10 cellular contexts compared by ENCODE assay signal in the genomic region with DNA sequence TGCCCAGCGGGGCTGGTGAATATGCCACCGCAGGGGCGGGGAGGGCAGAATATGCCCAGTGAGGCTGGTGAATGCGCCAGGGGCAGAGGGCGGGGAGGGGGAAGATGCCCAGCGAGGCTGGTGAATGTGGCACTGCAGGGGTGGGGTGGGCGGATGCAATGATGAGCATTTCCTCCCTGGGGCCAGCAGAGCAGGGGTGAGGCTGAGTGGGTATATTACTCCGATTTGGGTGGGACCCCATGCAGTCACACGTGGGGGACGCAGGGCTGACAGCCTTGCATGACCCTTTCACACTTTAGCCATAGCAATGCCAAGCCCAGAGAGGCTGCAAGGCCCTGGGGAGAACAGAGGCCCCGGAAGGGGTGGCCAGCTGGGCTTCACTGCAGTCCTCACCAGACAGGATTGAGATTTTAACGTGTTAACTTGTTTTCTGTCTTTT. TPM values are rescaled to one million over a fixed set of nuclear protein-coding genes. Genes with fewer than 3 reads are reported as not detected.
DNase-seq lines count a peak whose midpoint lies in the region; ATAC-seq, FAIRE-seq and TF ChIP-seq lines count a peak whose summit lies in the region.
"Had no signal": no experiment of that assay in that cellular context is flagged by ENCODE, and none has a peak within 500 bp of the region (broad histone marks: within the 10 kb centered on the region; RNA-seq: fewer than 3 reads in every experiment).

No MANE protein-coding gene starts in this region.

- H3K9me3 ChIP-seq in iPS-15b (ENCODE audit: control insufficient read depth, insufficient read depth, low read length): no peaks in the 10 kb centered on the region
- H3K9me3 ChIP-seq: SJCRH30 had no signal

- peaks cover 9% of the 10 kb centered on the region for H3K4me1 ChIP-seq in iPS-15b (ENCODE audit: control insufficient read depth, insufficient read depth, low read length)

- no peak for FAIRE-seq in GM12891 (lab: Jason Lieb, UNC)
- FAIRE-seq: endometrium had no signal

- TF ChIP-seq POLR2A in GM12891 (IDR thresholded peaks at IDR 0.05; ENCODE audit: low read depth, low read length): no peak

- H3K36me3 ChIP-seq in iPS-15b (ENCODE audit: control insufficient read depth, insufficient read depth, low read length): no peaks in the 10 kb centered on the region
- H3K36me3 ChIP-seq: SJCRH30 had no signal

- H3K4me3 ChIP-seq in iPS-15b (ENCODE audit: low read depth, low read length): peak overlapping the region; percentile 50

- ATAC-seq in stimulated activated naive CD8-positive, alpha-beta T cell treated with anti-CD3 and anti-CD28 coated beads, Interleukin-15, Interleukin-2, amounts not matched to agents 100 U/mL and 50 U/mL, for 24 hours: no peak
- no peak for ATAC-seq in GM21619 (IDR thresholded peaks at IDR 0.05; ENCODE audit: unreplicated experiment)

- DNase-seq in SIG-M5 treated with dmso at 0.1 percent for 504 hours (lab: John Stamatoyannopoulos, UW; ENCODE audit: unreplicated experiment): peak; percentile 44
- DNase-seq in SIG-M5 (lab: John Stamatoyannopoulos, UW): no peak
- DNase-seq in activated CD8-positive, alpha-beta memory T cell treated with anti-CD3 and anti-CD28 coated beads for 4 hours (ENCODE audit: low read depth in 2 of 2): peak; percentile 57 to 58
- DNase-seq in stimulated activated naive CD8-positive, alpha-beta T cell treated with anti-CD3 and anti-CD28 coated beads, Interleukin-15, Interleukin-2, amounts not matched to agents 100 U/mL and 50 U/mL, for 24 hours: peak; percentile 76
- DNase-seq in GM12891 (ENCODE audit: insufficient read length, low spot score): no peak
- no peak for DNase-seq in DMS 273 treated with DMSO at 0.1 percent for 48 hours (lab: John Stamatoyannopoulos, UW)

- H3K27me3 ChIP-seq in iPS-15b (ENCODE audit: control insufficient read depth, insufficient read depth, low read length): peaks cover 54% of the 10 kb centered on the region
- H3K27me3 ChIP-seq: SJCRH30 had no signal

- no peak overlapping the region for H3K9ac ChIP-seq in iPS-15b (ENCODE audit: low read depth, low read length)

TF ChIP-seq in GM12891, 5 proteins besides CTCF, POLR2A, EP300 and RAD21:
- TF ChIP-seq POU2F2 (IDR thresholded peaks at IDR 0.05; ENCODE audit: low read depth, low read length) (no peak), POLR2AphosphoS5 (IDR thresholded peaks at IDR 0.05; ENCODE audit: low read depth, low read length) (no peak), SPI1 (IDR thresholded peaks at IDR 0.05; ENCODE audit: low read depth, low read length) (no peak), TAF1 (IDR thresholded peaks at IDR 0.05; ENCODE audit: low read depth, low read length) (no peak), PAX5 (IDR thresholded peaks at IDR 0.05; ENCODE audit: insufficient read depth, low read length, severe bottlenecking) (no peak)

RNA-seq across cellular contexts. Expression of a gene that starts 9.3 kb away (rescaled TPM):
- polyA plus RNA-seq in GM12891 (2012; ENCODE audit: low read depth, missing spikeins): 28.2 TPM

RNA-seq across cellular contexts. Expression of a gene that starts 9.9 kb away (rescaled TPM):
- polyA plus RNA-seq in GM12891 (2012; ENCODE audit: low read depth, missing spikeins): 62.1 TPM

RNA-seq across cellular contexts. Expression of a gene that starts 57.1 kb away (rescaled TPM):
- 26.6 TPM for polyA plus RNA-seq in GM12891 (2012; ENCODE audit: low read depth, missing spikeins)

Comparison
In these comparisons a context has a peak if more than half of its experiments do, and no peak if none do; other contexts are left out.
1. DNase-seq: peak in SIG-M5 treated with dmso at 0.1 percent for 504 hours (single experiment), activated CD8-positive, alpha-beta memory T cell treated with anti-CD3 and anti-CD28 coated beads for 4 hours (2 of 2) and stimulated activated naive CD8-positive, alpha-beta T cell treated with anti-CD3 and anti-CD28 coated beads, Interleukin-15, Interleukin-2, amounts not matched to agents 100 U/mL and 50 U/mL, for 24 hours (single experiment); none in SIG-M5 (single experiment), GM12891 (single experiment) and DMS 273 treated with DMSO at 0.1 percent for 48 hours (single experiment).